9 cellular contexts compared by ENCODE assay signal in genomic region chr6:17957488-17957887, GRCh38. TPM values are rescaled to one million over a fixed set of nuclear protein-coding genes. Genes with fewer than 3 reads are reported as not detected.
DNase-seq lines count a peak whose midpoint lies in the region; ATAC-seq and TF ChIP-seq lines count a peak whose summit lies in the region.
"Had no signal": no experiment of that assay in that cellular context is flagged by ENCODE, and none has a peak within 500 bp of the region (broad histone marks: within the 10 kb centered on the region; RNA-seq: fewer than 3 reads in every experiment).

No MANE protein-coding gene starts in this region.

- peaks cover 26% of the 10 kb centered on the region for H4K20me1 ChIP-seq in osteoblast (ENCODE audit: insufficient read depth, low read length)

- DNase-seq in cardiac fibroblast (ENCODE audit: low read depth in 2 of 2) (peak; percentile 40 to 61), osteoblast (ENCODE audit: insufficient read length, low spot score, missing footprints) (no peak), SKM-1 treated with dmso at 0.1 percent for 144 hours (lab: John Stamatoyannopoulos, UW; ENCODE audit: unreplicated experiment) (no peak), NCI-H82 (lab: John Stamatoyannopoulos, UW) (no peak), mesendoderm (no peak)
- DNase-seq: activated CD4-positive, alpha-beta T cell treated with anti-CD3 and anti-CD28 coated beads for 1 hour had no signal

- no peak overlapping the region for H2BK15ac ChIP-seq in mesendoderm (replicated peaks; ENCODE audit: low read depth)

- H2AK5ac ChIP-seq in mesendoderm (ENCODE audit: low read length): no peak overlapping the region

- H3K56ac ChIP-seq in mesendoderm (ENCODE audit: low read length): no peak overlapping the region

- no CpG with 5 or more reads among the region's 1 CpG for WGBS in mesendoderm (ENCODE audit: extremely low coverage, insufficient coverage, low lambda C conversion rate)

- H3K4ac ChIP-seq in mesendoderm (ENCODE audit: low read depth, low read length): no peak overlapping the region

- peak overlapping the region; percentile 10 for H3K27ac ChIP-seq in osteoblast (ENCODE audit: low read depth, low read length)
- no peak overlapping the region for H3K27ac ChIP-seq in mesendoderm (ENCODE audit: low read depth, low read length)

- no peak overlapping the region for H3K18ac ChIP-seq in mesendoderm (ENCODE audit: low read length)

- ATAC-seq in GM19351 (IDR thresholded peaks at IDR 0.05; ENCODE audit: unreplicated experiment): peak; percentile 95
- ATAC-seq in HG02938 (IDR thresholded peaks at IDR 0.05; ENCODE audit: unreplicated experiment): peak; percentile 69
- ATAC-seq in HG02970 (IDR thresholded peaks at IDR 0.05; ENCODE audit: low FRiP score, unreplicated experiment): no peak

- no peak overlapping the region for H2BK120ac ChIP-seq in mesendoderm (ENCODE audit: low read depth, low read length)

- H3K27me3 ChIP-seq in osteoblast (ENCODE audit: insufficient read depth, low read length): no peaks in the 10 kb centered on the region
- no peaks in the 10 kb centered on the region for H3K27me3 ChIP-seq in mesendoderm (ENCODE audit: insufficient read depth, low read length, poor library complexity)

- no peak overlapping the region for H3K9ac ChIP-seq in mesendoderm (ENCODE audit: low read length)

- H3K36me3 ChIP-seq in osteoblast (ENCODE audit: insufficient read depth, low read length) (no peaks in the 10 kb centered on the region), mesendoderm (ENCODE audit: control insufficient read depth, insufficient read depth, low read length) (no peaks in the 10 kb centered on the region)

- H2AFZ ChIP-seq in osteoblast (ENCODE audit: low read length): no peak overlapping the region

- H3K4me3 ChIP-seq in cardiac fibroblast (replicated peaks in 1 of 2; ENCODE audit: low read depth in 2 of 2, low read length in 2 of 2) (no peak overlapping the region), osteoblast (ENCODE audit: insufficient read depth, low read length) (no peak overlapping the region), mesendoderm (ENCODE audit: low read length) (no peak overlapping the region)

- no peak overlapping the region for H4K5ac ChIP-seq in mesendoderm (ENCODE audit: low read length)

- no peak overlapping the region for H3K23ac ChIP-seq in mesendoderm (ENCODE audit: low read length)

- no peak overlapping the region for H4K8ac ChIP-seq in mesendoderm (ENCODE audit: low read depth, low read length)

- H3K4me1 ChIP-seq in osteoblast (ENCODE audit: insufficient read depth, low read length) (peaks cover 24% of the 10 kb centered on the region), mesendoderm (ENCODE audit: control insufficient read depth, low read depth, low read length) (no peaks in the 10 kb centered on the region)

- TF ChIP-seq CTCF in cardiac fibroblast (IDR thresholded peaks at IDR 0.05; ENCODE audit: low read depth, low read length) (no peak), osteoblast (IDR thresholded peaks at IDR 0.05; ENCODE audit: extremely low read depth, low read depth, low read length) (no peak)

- H3K79me2 ChIP-seq in osteoblast (ENCODE audit: insufficient read depth, low read length): peaks cover 91% of the 10 kb centered on the region
- H3K79me2 ChIP-seq in mesendoderm (ENCODE audit: control insufficient read depth, insufficient read depth, low read length): no peaks in the 10 kb centered on the region

- no peaks in the 10 kb centered on the region for H3K9me3 ChIP-seq in osteoblast (ENCODE audit: low read depth, low read length)

- H3K4me2 ChIP-seq in osteoblast (ENCODE audit: insufficient read depth, low read length): no peak overlapping the region
- no peak overlapping the region for H3K4me2 ChIP-seq in mesendoderm (ENCODE audit: low read length)

- H2BK5ac ChIP-seq in mesendoderm (ENCODE audit: low read length): no peak overlapping the region

- H3K79me1 ChIP-seq in mesendoderm (ENCODE audit: low read length): peaks cover 1% of the 10 kb centered on the region

RNA-seq across cellular contexts. Expression of gene KIF13A, which starts 29.9 kb away (rescaled TPM):
- total RNA-seq in osteoblast: 61.5 and 90.5 TPM in 2 replicates
- 16.8 TPM for polyA plus RNA-seq in mesendoderm (2013, experiment 1 of 2)
- polyA plus RNA-seq in mesendoderm (2013, experiment 2 of 2): 16.8 TPM

Comparison
In these comparisons a context has a peak if more than half of its experiments do, and no peak if none do; other contexts are left out.
1. DNase-seq: peak in cardiac fibroblast (2 of 2); none in osteoblast (single experiment), SKM-1 treated with dmso at 0.1 percent for 144 hours (single experiment), NCI-H82 (single experiment) and mesendoderm (single experiment).